In genomic region chr15:80743189-80743833, GRCh38 we compare ENCODE assay signal across 1 cellular context.
TF ChIP-seq lines count a peak whose summit lies in the region.

No MANE protein-coding gene starts in this region.

TF ChIP-seq in GM23338, 12 proteins besides CTCF, POLR2A, EP300 and RAD21 (continued from another document):
- TF ChIP-seq REST (IDR thresholded peaks at IDR 0.05; ENCODE audit: unreplicated experiment) (no peak), ZNF462 (CRISPR knock-in tag; IDR thresholded peaks at IDR 0.05) (no peak), ZNF114 (CRISPR knock-in tag; IDR thresholded peaks at IDR 0.05) (no peak), STAT1 (IDR thresholded peaks at IDR 0.05; ENCODE audit: unreplicated experiment) (no peak), EZH2 (IDR thresholded peaks at IDR 0.05; ENCODE audit: low read depth, unreplicated experiment) (no peak)
